Comparison of ENCODE assay signal across 8 cellular contexts in the genomic region with DNA sequence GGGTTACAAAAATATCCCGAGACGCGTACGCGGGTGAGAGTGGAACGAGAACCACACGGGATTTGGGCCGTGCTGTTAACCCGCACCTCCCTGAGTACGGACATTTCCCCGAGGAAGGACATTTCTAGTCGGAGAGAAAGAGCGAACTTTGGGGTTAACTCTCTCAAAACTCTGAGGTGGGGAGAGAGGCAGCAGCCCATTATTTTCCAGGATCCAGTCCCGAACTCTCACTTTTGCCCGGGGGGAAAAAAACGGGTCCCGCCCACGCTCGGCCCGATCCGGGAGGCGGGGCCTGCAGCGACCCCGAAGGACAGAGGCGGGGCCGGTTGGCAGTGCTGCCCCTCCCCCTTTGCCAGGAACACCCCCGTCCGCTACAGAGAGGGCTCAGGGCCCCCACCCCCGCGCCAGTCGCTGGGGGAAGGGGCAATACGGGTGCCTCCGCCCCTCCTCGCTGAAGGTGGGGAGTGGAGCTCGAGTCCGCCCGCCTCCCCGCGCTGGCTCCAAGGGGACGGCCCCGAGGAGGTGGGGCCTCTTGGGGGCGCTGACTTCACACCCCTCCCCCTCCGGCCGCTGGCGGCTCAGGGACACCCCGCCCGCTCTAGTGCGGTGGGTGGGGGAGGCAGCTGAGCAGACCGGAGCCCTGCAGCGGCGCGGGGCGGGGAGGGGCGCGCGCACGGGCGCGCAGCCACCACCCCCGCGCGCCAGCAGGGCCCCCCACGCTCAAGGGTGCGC. TPM values are rescaled to one million over a fixed set of nuclear protein-coding genes. Genes with fewer than 3 reads are reported as not detected.
DNase-seq lines count a peak whose midpoint lies in the region; ATAC-seq and TF ChIP-seq lines count a peak whose summit lies in the region.

No MANE protein-coding gene starts in this region.

- no peaks in the 10 kb centered on the region for H3K27me3 ChIP-seq in thoracic aorta (replicated peaks; ENCODE audit: insufficient read depth)

- H3K27ac Mint-ChIP-seq in activated naive CD8-positive, alpha-beta T cell treated with anti-CD3 and anti-CD28 coated beads for 36 hours: peak overlapping the region; percentile 98
- H3K27ac Mint-ChIP-seq in osteocyte (ENCODE audit: unreplicated experiment): peak overlapping the region; percentile 95

- H3K36me3 Mint-ChIP-seq in activated naive CD8-positive, alpha-beta T cell treated with anti-CD3 and anti-CD28 coated beads for 36 hours: peaks cover 28% of the 10 kb centered on the region
- no peaks in the 10 kb centered on the region for H3K36me3 Mint-ChIP-seq in osteocyte (ENCODE audit: unreplicated experiment)

- H3K4me1 Mint-ChIP-seq in activated naive CD8-positive, alpha-beta T cell treated with anti-CD3 and anti-CD28 coated beads for 36 hours: peaks cover 39% of the 10 kb centered on the region
- H3K4me1 Mint-ChIP-seq in osteocyte (ENCODE audit: unreplicated experiment): peaks cover 27% of the 10 kb centered on the region

- ATAC-seq in HG02759 (IDR thresholded peaks at IDR 0.05; ENCODE audit: unreplicated experiment) (peak; percentile 78), thoracic aorta (ENCODE audit: insufficient number of reproducible peaks, low FRiP score, low read depth) (peak; percentile 80)

- H3K27me3 Mint-ChIP-seq in activated naive CD8-positive, alpha-beta T cell treated with anti-CD3 and anti-CD28 coated beads for 36 hours: peaks cover 4% of the 10 kb centered on the region
- H3K27me3 Mint-ChIP-seq in osteocyte (ENCODE audit: unreplicated experiment): peaks cover 7% of the 10 kb centered on the region

- H3K9me3 Mint-ChIP-seq in activated naive CD8-positive, alpha-beta T cell treated with anti-CD3 and anti-CD28 coated beads for 36 hours: peaks cover 1% of the 10 kb centered on the region
- H3K9me3 Mint-ChIP-seq in osteocyte (ENCODE audit: unreplicated experiment): no peaks in the 10 kb centered on the region

- intact Hi-C loops in head of caudate nucleus (cut with DNase I): no loop called here

- no peaks in the 10 kb centered on the region for H3K9me3 ChIP-seq in thoracic aorta

- peak overlapping the region; percentile 94 to 95 for H3K27ac ChIP-seq in thoracic aorta

- H3K4me1 ChIP-seq in thoracic aorta (ENCODE audit: control insufficient read depth in 1 of 2, low read depth in 2 of 2): peaks cover 21 to 28% of the 10 kb centered on the region in 2 donors

- H3K36me3 ChIP-seq in thoracic aorta: no peaks in the 10 kb centered on the region

- DNase-seq in GM12865 (ENCODE audit: low read depth): peak; percentile 97
- DNase-seq in NCI-H128 (lab: John Stamatoyannopoulos, UW; ENCODE audit: unreplicated experiment): peak; percentile 97
- DNase-seq in SKM-1 treated with dmso at 0.1 percent for 144 hours (lab: John Stamatoyannopoulos, UW; ENCODE audit: unreplicated experiment): peak; percentile 97
- DNase-seq in activated naive CD8-positive, alpha-beta T cell treated with anti-CD3 and anti-CD28 coated beads for 36 hours: peak; percentile 100
- DNase-seq in head of caudate nucleus: peak; percentile 75 to 97 (median 93)
- peak; percentile 98 for DNase-seq in osteocyte (ENCODE audit: extremely low spot score, unreplicated experiment)
- peak; percentile 81 for DNase-seq in thoracic aorta (ENCODE audit: low spot score)

- TF ChIP-seq CTCF in GM12865 (IDR thresholded peaks at IDR 0.05; ENCODE audit: insufficient read depth, low read depth, low read length, missing control alignments) (no peak), osteocyte (IDR thresholded peaks at IDR 0.05) (no peak), thoracic aorta (IDR thresholded peaks at IDR 0.05) (no peak)

- peak overlapping the region; percentile 65 for H3K4me3 ChIP-seq in GM12865 (ENCODE audit: low read depth, low read length)
- peak overlapping the region; percentile 85 for H3K4me3 ChIP-seq in thoracic aorta

- peak overlapping the region; percentile 95 for H3K4me3 Mint-ChIP-seq in activated naive CD8-positive, alpha-beta T cell treated with anti-CD3 and anti-CD28 coated beads for 36 hours
- peak overlapping the region; percentile 88 for H3K4me3 Mint-ChIP-seq in osteocyte (ENCODE audit: unreplicated experiment)

RNA-seq across cellular contexts. Expression of gene NUCKS1, which starts 0.7 kb away (rescaled TPM):
- 100 to 1,000 TPM; 174 TPM for total RNA-seq in activated naive CD8-positive, alpha-beta T cell treated with anti-CD3 and anti-CD28 coated beads for 36 hours
- 189 and 215 TPM in 2 replicates for total RNA-seq in osteocyte
- total RNA-seq in thoracic aorta: 100 to 1,000 TPM in 1 of 2 donors, 10 to 100 TPM in 1; 80.6 to 116 TPM

RNA-seq across cellular contexts. Expression of gene RAB29, which starts 26.0 kb away (rescaled TPM):
- total RNA-seq in activated naive CD8-positive, alpha-beta T cell treated with anti-CD3 and anti-CD28 coated beads for 36 hours: 10 to 100 TPM; 31.0 to 31.7 TPM
- total RNA-seq in osteocyte: 32.0 and 34.2 TPM in 2 replicates
- total RNA-seq in thoracic aorta: 10 to 100 TPM; 23.5 to 47.2 TPM

Comparison
In these comparisons a context has a peak if more than half of its experiments do, and no peak if none do; other contexts are left out.
1. Peak in every context shown above with its lines: DNase-seq, ATAC-seq, H3K4me3 ChIP-seq and H3K27ac ChIP-seq.